29 cellular contexts compared by ENCODE assay signal in genomic region chr3:195098741-195099525, GRCh38.
DNase-seq lines count a peak whose midpoint lies in the region; ATAC-seq and TF ChIP-seq lines count a peak whose summit lies in the region.
"Had no signal": no experiment of that assay in that cellular context is flagged by ENCODE, and none has a peak within 500 bp of the region (broad histone marks: within the 10 kb centered on the region; RNA-seq: fewer than 3 reads in every experiment).

No MANE protein-coding gene starts in this region.

- H3K27ac ChIP-seq in right cardiac atrium (ENCODE audit: low read length) (no peak overlapping the region), tibial artery (no peak overlapping the region)
- H3K27ac ChIP-seq: adrenal gland, breast epithelium, colonic mucosa, KMS-11, parathyroid adenoma, sigmoid colon, SK-N-MC had no signal

- H3K4me1 Mint-ChIP-seq in naive B cell, result peaks cover 74 to 97% (median 83%) of the 10 kb centered on the region in 3 donors
- peaks cover 24% of the 10 kb centered on the region for H3K4me1 Mint-ChIP-seq in Caco-2 (ENCODE audit: low read depth, unreplicated experiment)

- peaks cover 0 to under 1% (median 0%) of the 10 kb centered on the region in 7 donors for H3K9me3 Mint-ChIP-seq in naive B cell
- H3K9me3 Mint-ChIP-seq in Caco-2 (ENCODE audit: unreplicated experiment), result no peaks in the 10 kb centered on the region
- H3K9me3 Mint-ChIP-seq: activated T-cell treated with anti-CD3 and anti-CD28 coated beads, Interleukin-2, amount 50 U/mL, for 24 hours; effector memory CD8-positive, alpha-beta T cell; stimulated activated naive CD8-positive, alpha-beta T cell treated with anti-CD3 and anti-CD28 coated beads, Interleukin-15, Interleukin-2, amounts not matched to agents 100 ng/mL and 50 ng/mL, for 24 hours had no signal

- CTCF ChIA-PET in Caco-2 (lab: Charles Lee), result no interaction called here

- no peaks in the 10 kb centered on the region for H3K9me3 ChIP-seq in right cardiac atrium (ENCODE audit: control insufficient read depth, low read length)
- no peaks in the 10 kb centered on the region for H3K9me3 ChIP-seq in tibial artery
- no peaks in the 10 kb centered on the region for H3K9me3 ChIP-seq in Caco-2
- H3K9me3 ChIP-seq: adrenal gland, breast epithelium, colonic mucosa, sigmoid colon had no signal

- WGBS in right cardiac atrium, result 86% methylated on average over 16 of the region's 16 CpGs

- no peak for TF ChIP-seq CTCF in tibial artery (IDR thresholded peaks at IDR 0.05)
- no peak for TF ChIP-seq CTCF in Caco-2 (IDR thresholded peaks at IDR 0.05; ENCODE audit: insufficient read depth in 1 of 2, low read depth in 1 of 2, low read length in 1 of 2, severe bottlenecking in 1 of 2, unreplicated experiment in 1 of 2)

- H3K4me3 ChIP-seq in right cardiac atrium (ENCODE audit: low read length) (no peak overlapping the region), tibial artery (no peak overlapping the region), Caco-2 (ENCODE audit: low read depth, low read length) (no peak overlapping the region)
- H3K4me3 ChIP-seq: adrenal gland, breast epithelium, colonic mucosa, sigmoid colon, SK-N-MC had no signal

- DNase-seq in Right ventricle myocardium inferior (ENCODE audit: missing footprints), result peak; percentile 34
- no peak for DNase-seq in right cardiac atrium
- peak; percentile 49 for DNase-seq in cardiac septum (ENCODE audit: low spot score)
- DNase-seq in naive B cell, result no peak
- DNase-seq in tibial artery, result peak; percentile 10 to 53
- DNase-seq in GDM1 (lab: John Stamatoyannopoulos, UW), result no peak
- no peak for DNase-seq in mucosa of gallbladder (ENCODE audit: low spot score)
- no peak for DNase-seq in Caco-2
- DNase-seq: 8988T; activated CD4-positive, alpha-beta T cell treated with anti-CD3 and anti-CD28 coated beads for 4 hours; activated gamma-delta T cell treated with Interleukin-2 at 50 U/mL for 16 hours; activated T-cell treated with anti-CD3 and anti-CD28 coated beads, Interleukin-2, amount 50 U/mL, for 24 hours; adrenal gland; colonic mucosa; DMS53; effector memory CD8-positive, alpha-beta T cell; GOT3; MM.1S; NCI-H2029; NCI-H69; nephron progenitor cell; sigmoid colon; stimulated activated CD4-positive, alpha-beta T cell treated with anti-CD3 and anti-CD28 coated beads, Interleukin-15, amount 100 ng/mL, for 24 hours; T-helper 17 cell had no signal

- H3K27ac Mint-ChIP-seq in naive B cell, result peak overlapping the region in 5 of 6 donors; percentile 20 to 98 (median 54)
- H3K27ac Mint-ChIP-seq in Caco-2 (ENCODE audit: unreplicated experiment), result no peak overlapping the region
- H3K27ac Mint-ChIP-seq: activated T-cell treated with anti-CD3 and anti-CD28 coated beads, Interleukin-2, amount 50 U/mL, for 24 hours; effector memory CD8-positive, alpha-beta T cell; nephron progenitor cell; stimulated activated naive CD8-positive, alpha-beta T cell treated with anti-CD3 and anti-CD28 coated beads, Interleukin-15, Interleukin-2, amounts not matched to agents 100 ng/mL and 50 ng/mL, for 24 hours; T-helper 17 cell had no signal

- H3K4me3 Mint-ChIP-seq in naive B cell (peak overlapping the region in 2 of 8 donors; percentile 61 to 72), Caco-2 (ENCODE audit: unreplicated experiment) (no peak overlapping the region)
- H3K4me3 Mint-ChIP-seq: activated T-cell treated with anti-CD3 and anti-CD28 coated beads, Interleukin-2, amount 50 U/mL, for 24 hours; effector memory CD8-positive, alpha-beta T cell; nephron progenitor cell; stimulated activated naive CD8-positive, alpha-beta T cell treated with anti-CD3 and anti-CD28 coated beads, Interleukin-15, Interleukin-2, amounts not matched to agents 100 ng/mL and 50 ng/mL, for 24 hours; T-helper 17 cell had no signal

- H3K27me3 ChIP-seq in right cardiac atrium (ENCODE audit: control insufficient read depth, insufficient read depth) (no peaks in the 10 kb centered on the region), tibial artery (no peaks in the 10 kb centered on the region), Caco-2 (replicated peaks; ENCODE audit: control insufficient read depth, insufficient read depth, low read length) (no peaks in the 10 kb centered on the region)
- H3K27me3 ChIP-seq: adrenal gland, breast epithelium, colonic mucosa, sigmoid colon had no signal

- H3K36me3 Mint-ChIP-seq in naive B cell (no peaks in the 10 kb centered on the region), Caco-2 (ENCODE audit: insufficient read depth, unreplicated experiment) (no peaks in the 10 kb centered on the region)

- no peak for ATAC-seq in Right ventricle myocardium inferior
- no peak for ATAC-seq in right cardiac atrium
- ATAC-seq in naive B cell (ENCODE audit: low read depth in 2 of 2), result no peak
- ATAC-seq: effector memory CD8-positive, alpha-beta T cell; T-helper 17 cell had no signal

- H3K27me3 Mint-ChIP-seq in naive B cell (no peaks in the 10 kb centered on the region), Caco-2 (ENCODE audit: insufficient read depth, unreplicated experiment) (no peaks in the 10 kb centered on the region)
- H3K27me3 Mint-ChIP-seq: activated T-cell treated with anti-CD3 and anti-CD28 coated beads, Interleukin-2, amount 50 U/mL, for 24 hours; effector memory CD8-positive, alpha-beta T cell; stimulated activated naive CD8-positive, alpha-beta T cell treated with anti-CD3 and anti-CD28 coated beads, Interleukin-15, Interleukin-2, amounts not matched to agents 100 ng/mL and 50 ng/mL, for 24 hours; T-helper 17 cell had no signal

- no TSS peak for BruUV-seq in Caco-2 (replicated peaks; lab: Mats Ljungman, UMichigan)

- peaks cover 3% of the 10 kb centered on the region for H3K4me1 ChIP-seq in right cardiac atrium (ENCODE audit: control insufficient read depth, insufficient read depth, low read length)
- H3K4me1 ChIP-seq in tibial artery, result peaks cover 0 to 5% (median 0%) of the 10 kb centered on the region in 4 donors
- peaks cover 14% of the 10 kb centered on the region for H3K4me1 ChIP-seq in Caco-2
- H3K4me1 ChIP-seq: breast epithelium, colonic mucosa had no signal

- POLR2A ChIA-PET in Caco-2 (lab: Charles Lee), result no interaction called here

- no peaks in the 10 kb centered on the region for H3K36me3 ChIP-seq in tibial artery
- no peaks in the 10 kb centered on the region for H3K36me3 ChIP-seq in Caco-2 (ENCODE audit: control insufficient read depth, insufficient read depth, low read length)
- H3K36me3 ChIP-seq: adrenal gland, breast epithelium, colonic mucosa, sigmoid colon had no signal

- intact Hi-C loops in Right ventricle myocardium inferior (cut with DNase I) (loop anchor here (5.0 kb wide), 1 partner anchor 37 kb away; no protein-coding TSS in a partner anchor), right cardiac atrium (cut with DNase I) (no loop called here), cardiac septum (cut with DNase I) (no loop called here), tibial artery (cut with DNase I; ENCODE audit: low total_unique reads) (no loop called here), Caco-2 (cut with micrococcal nuclease; ENCODE audit: unreplicated experiment) (no loop called here)

Comparison
In these comparisons a context has a peak if more than half of its experiments do, and no peak if none do; other contexts are left out.
1. DNase-seq: peak in Right ventricle myocardium inferior (single experiment), cardiac septum (single experiment) and tibial artery (2 of 2); none in right cardiac atrium (0 of 3), naive B cell (single experiment), GDM1 (single experiment), mucosa of gallbladder (single experiment) and Caco-2 (0 of 2).